In genomic region chr3:63970596-63971468, GRCh38 we compare ENCODE assay signal across 1 cellular context.
TF ChIP-seq lines count a peak whose summit lies in the region.

No MANE protein-coding gene starts in this region.

TF ChIP-seq in HEK293, 187 proteins besides CTCF, POLR2A, EP300 and RAD21 (continued from another document):
- TF ChIP-seq KLF17 (tag by site-specific recombination; IDR thresholded peaks at IDR 0.05) (no peak), ZNF404 (tag by site-specific recombination; IDR thresholded peaks at IDR 0.05) (no peak)
TF ChIP-seq in HEK293: peak in this region for 3.
